ENCODE assay signal across 1 cellular context in genomic region chr6:126300126-126300525, GRCh38.
TF ChIP-seq lines count a peak whose summit lies in the region.

No MANE protein-coding gene starts in this region.

TF ChIP-seq in WTC11, 78 proteins besides CTCF, POLR2A, EP300 and RAD21 (continued from another document):
- no peak for TF ChIP-seq ZNF281 (CRISPR knock-in tag; IDR thresholded peaks at IDR 0.05)
- no peak for TF ChIP-seq AFF4 (CRISPR knock-in tag; IDR thresholded peaks at IDR 0.05; ENCODE audit: borderline replicate concordance)
- TF ChIP-seq TEAD1 (CRISPR knock-in tag; IDR thresholded peaks at IDR 0.05): no peak
- TF ChIP-seq ZNF232 (CRISPR knock-in tag; IDR thresholded peaks at IDR 0.05): no peak
- no peak for TF ChIP-seq CDX4 (CRISPR knock-in tag; IDR thresholded peaks at IDR 0.05; ENCODE audit: borderline replicate concordance)
- no peak for TF ChIP-seq HMGXB4 (CRISPR knock-in tag; IDR thresholded peaks at IDR 0.05)
- TF ChIP-seq IRF2 (CRISPR knock-in tag; IDR thresholded peaks at IDR 0.05; ENCODE audit: borderline replicate concordance, low read depth): no peak
- TF ChIP-seq AR (CRISPR knock-in tag; IDR thresholded peaks at IDR 0.05): no peak
- no peak for TF ChIP-seq GRHL2 (CRISPR knock-in tag; IDR thresholded peaks at IDR 0.05; ENCODE audit: insufficient replicate concordance, severe bottlenecking)
- no peak for TF ChIP-seq PRRX2 (CRISPR knock-in tag; IDR thresholded peaks at IDR 0.05)
- TF ChIP-seq CBFB (CRISPR knock-in tag; IDR thresholded peaks at IDR 0.05; ENCODE audit: low read depth): no peak
- no peak for TF ChIP-seq ZNF423 (CRISPR knock-in tag; IDR thresholded peaks at IDR 0.05)
- no peak for TF ChIP-seq ATF6 (CRISPR knock-in tag; IDR thresholded peaks at IDR 0.05)
- no peak for TF ChIP-seq ZNF671 (CRISPR knock-in tag; IDR thresholded peaks at IDR 0.05)
